18 cellular contexts compared by ENCODE assay signal in the genomic region with DNA sequence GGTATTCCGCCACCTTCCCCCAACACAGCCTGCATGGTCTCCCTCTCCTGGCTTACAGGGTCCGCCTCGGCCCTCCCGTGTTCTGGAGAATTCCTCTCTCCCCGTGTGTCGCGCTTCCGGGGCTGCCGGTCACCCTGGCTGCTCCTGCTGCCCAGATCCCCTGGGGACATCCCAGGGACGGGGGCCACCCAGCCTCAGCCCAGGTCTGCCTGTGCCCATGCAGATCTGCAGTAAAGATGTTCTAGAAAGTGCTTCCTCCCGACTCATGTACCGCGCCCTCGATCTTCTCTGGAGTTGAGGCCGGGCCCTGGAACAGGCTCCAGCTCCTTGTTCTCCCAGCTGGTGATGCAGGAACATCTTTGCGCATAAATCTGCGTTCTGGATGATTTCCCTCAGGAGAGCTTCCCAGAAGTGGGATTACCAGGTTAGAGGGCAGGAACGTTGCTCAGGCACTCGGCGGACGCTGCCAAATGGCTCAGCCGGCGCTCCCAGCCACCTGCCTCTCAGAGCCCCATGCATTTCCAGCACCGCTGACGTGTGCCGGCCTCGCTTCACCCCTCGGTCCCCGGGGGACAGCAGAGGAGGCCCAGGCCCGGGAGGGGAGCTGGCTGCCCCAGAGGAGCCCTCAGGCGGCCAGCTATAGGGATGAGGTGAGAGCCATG. TPM values are rescaled to one million over a fixed set of nuclear protein-coding genes. Genes with fewer than 3 reads are reported as not detected.
A peak's percentile ranks its signal among the peaks of the same experiment; 100 is the strongest.
DNase-seq lines count a peak whose midpoint lies in the region; ATAC-seq, FAIRE-seq and TF ChIP-seq lines count a peak whose summit lies in the region.
"Had no signal": no experiment of that assay in that cellular context is flagged by ENCODE, and none has a peak within 500 bp of the region (broad histone marks: within the 10 kb centered on the region; RNA-seq: fewer than 3 reads in every experiment).

No MANE protein-coding gene starts in this region.

- H3K36me3 Mint-ChIP-seq in H9 (ENCODE audit: insufficient read depth in 1 of 3, low read depth in 3 of 3) = peaks cover 0 to 7% (median 6%) of the 10 kb centered on the region in 3 experiments; a peak in 3 of 7 replicates
- peaks cover 3% of the 10 kb centered on the region for H3K36me3 Mint-ChIP-seq in neural crest cell (ENCODE audit: low read depth)

- no peak overlapping the region for H2BK120ac ChIP-seq in H9 (ENCODE audit: low read depth, low read length, poor library complexity, severe bottlenecking)

- no peak overlapping the region for H2AFZ ChIP-seq in H9 (ENCODE audit: low read length)

- no peak overlapping the region for H3K4me2 ChIP-seq in H9 (ENCODE audit: insufficient read depth, insufficient read length, low read length)
- H3K4me2 ChIP-seq: smooth muscle cell had no signal

- H3K23me2 ChIP-seq in H9 (ENCODE audit: insufficient read length, low read depth, low read length, poor library complexity, severe bottlenecking) = no peaks in the 10 kb centered on the region

- H3K4me3 ChIP-seq in BE2C (ENCODE audit: low read depth, low read length) (no peak overlapping the region), SJCRH30 (no peak overlapping the region)
- H3K4me3 ChIP-seq: smooth muscle cell had no signal

- no peak overlapping the region; a peak in 1 of 5 replicates for H3K4me3 Mint-ChIP-seq in H9
- H3K4me3 Mint-ChIP-seq in neural crest cell = no peak overlapping the region
- H3K4me3 Mint-ChIP-seq: activated CD8-positive, alpha-beta T cell treated with anti-CD3 and anti-CD28 coated beads for 36 hours; central memory CD8-positive, alpha-beta T cell; IgD-negative memory B cell; memory B cell; stimulated activated memory B cell treated with anti-CD40 and anti-IgM and Interleukin-4, amounts not matched to agents 10 μg/mL and 1 μg/mL and 100 μg/mL, for 72 hours had no signal

- H2BK20ac ChIP-seq in H9 (ENCODE audit: low read depth, low read length, poor library complexity, severe bottlenecking) = no peak overlapping the region

- ATAC-seq in GM21526 (IDR thresholded peaks at IDR 0.05; ENCODE audit: low FRiP score, unreplicated experiment) (no peak), HG03469 (IDR thresholded peaks at IDR 0.05; ENCODE audit: unreplicated experiment) (no peak)
- ATAC-seq: activated CD8-positive, alpha-beta T cell treated with anti-CD3 and anti-CD28 coated beads for 36 hours; stimulated activated memory B cell treated with anti-CD40 and anti-IgM and Interleukin-4, amounts not matched to agents 10 μg/mL and 1 μg/mL and 100 μg/mL, for 72 hours had no signal

- H3K27ac Mint-ChIP-seq in H9 (peak overlapping the region; percentile 61 to 70 (median 67); a peak in 1 of 7 replicates), neural crest cell (ENCODE audit: unreplicated experiment) (peak overlapping the region; percentile 62)
- H3K27ac Mint-ChIP-seq: activated CD8-positive, alpha-beta T cell treated with anti-CD3 and anti-CD28 coated beads for 36 hours; IgD-negative memory B cell; memory B cell; stimulated activated memory B cell treated with anti-CD40 and anti-IgM and Interleukin-4, amounts not matched to agents 10 μg/mL and 1 μg/mL and 100 μg/mL, for 72 hours had no signal

- peaks cover 5 to 7% of the 10 kb centered on the region in 2 experiments for H3K4me1 Mint-ChIP-seq in H9
- peaks cover 8% of the 10 kb centered on the region for H3K4me1 Mint-ChIP-seq in neural crest cell

- H3K27me3 ChIP-seq in BE2C = no peaks in the 10 kb centered on the region
- no peaks in the 10 kb centered on the region for H3K27me3 ChIP-seq in H9 (ENCODE audit: insufficient read depth, low read length)
- no peaks in the 10 kb centered on the region for H3K27me3 ChIP-seq in SJCRH30

- FAIRE-seq in D721Med (lab: Jason Lieb, UNC) = no peak
- FAIRE-seq: endometrium, frontal cortex had no signal

- H2AK5ac ChIP-seq in H9 (ENCODE audit: insufficient read length, low read length) = no peak overlapping the region

- H4K20me1 ChIP-seq in H9 (ENCODE audit: control insufficient read depth, insufficient read depth, insufficient read length) = no peaks in the 10 kb centered on the region

- H3K9me3 ChIP-seq in BE2C (no peaks in the 10 kb centered on the region), H9 (ENCODE audit: control insufficient read depth, low read depth, low read length) (no peaks in the 10 kb centered on the region), SJCRH30 (replicated peaks) (no peaks in the 10 kb centered on the region)

- TF ChIP-seq CTCF in BE2C (IDR thresholded peaks at IDR 0.05; ENCODE audit: low read depth, low read length) (no peak), H9 (conservative IDR thresholded peaks at IDR 0.05) (no peak), neural crest cell (conservative IDR thresholded peaks at IDR 0.05) (no peak), D721Med (IDR thresholded peaks at IDR 0.05; ENCODE audit: insufficient read depth, missing control alignments) (no peak)

- no peak overlapping the region for H3T11ph ChIP-seq in H9 (ENCODE audit: low read length)

- H3K4me1 ChIP-seq in BE2C (peaks cover under 1% of the 10 kb centered on the region; the same call in 1 of the 2 replicates), H9 (ENCODE audit: insufficient read depth, low read length) (no peaks in the 10 kb centered on the region), SJCRH30 (peaks cover 7% of the 10 kb centered on the region; the same call in 1 of the 2 replicates)

- no peak overlapping the region for H2BK5ac ChIP-seq in H9 (ENCODE audit: insufficient read length, low read length)

- no peak overlapping the region for H4K8ac ChIP-seq in H9 (replicated peaks; ENCODE audit: insufficient read length, low read depth, low read length)

- no peaks in the 10 kb centered on the region; the same call in 1 of the 2 replicates for H3K27me3 Mint-ChIP-seq in H9 (ENCODE audit: low read depth)
- no peaks in the 10 kb centered on the region for H3K27me3 Mint-ChIP-seq in neural crest cell (ENCODE audit: low read depth)
- H3K27me3 Mint-ChIP-seq: activated CD8-positive, alpha-beta T cell treated with anti-CD3 and anti-CD28 coated beads for 36 hours; central memory CD8-positive, alpha-beta T cell; IgD-negative memory B cell; memory B cell; stimulated activated memory B cell treated with anti-CD40 and anti-IgM and Interleukin-4, amounts not matched to agents 10 μg/mL and 1 μg/mL and 100 μg/mL, for 72 hours had no signal

- no peak overlapping the region for H3K27ac ChIP-seq in H9 (ENCODE audit: insufficient read length, low read depth, low read length)
- no peak overlapping the region for H3K27ac ChIP-seq in SJCRH30

- no peaks in the 10 kb centered on the region for H3K79me1 ChIP-seq in H9 (ENCODE audit: insufficient read depth, low read depth, low read length, poor library complexity, severe bottlenecking)

- no peak overlapping the region for H3K23ac ChIP-seq in H9 (ENCODE audit: insufficient read length, low read depth, low read length)

- H3K9me3 Mint-ChIP-seq in H9 = no peaks in the 10 kb centered on the region
- no peaks in the 10 kb centered on the region for H3K9me3 Mint-ChIP-seq in neural crest cell
- H3K9me3 Mint-ChIP-seq: activated CD8-positive, alpha-beta T cell treated with anti-CD3 and anti-CD28 coated beads for 36 hours; central memory CD8-positive, alpha-beta T cell; IgD-negative memory B cell; memory B cell; stimulated activated memory B cell treated with anti-CD40 and anti-IgM and Interleukin-4, amounts not matched to agents 10 μg/mL and 1 μg/mL and 100 μg/mL, for 72 hours had no signal

- no peak overlapping the region for H4K5ac ChIP-seq in H9 (ENCODE audit: insufficient read length, low read depth, low read length)

- peaks cover 4% of the 10 kb centered on the region for H3K36me3 ChIP-seq in BE2C
- no peaks in the 10 kb centered on the region for H3K36me3 ChIP-seq in SJCRH30

- H2BK12ac ChIP-seq in H9 (ENCODE audit: insufficient read length, low read depth, low read length) = no peak overlapping the region

- no CpG with 5 or more reads among the region's 31 CpGs for WGBS in H9 (ENCODE audit: extremely low coverage, insufficient read length, low lambda C conversion rate)

- no peak overlapping the region for H2BK15ac ChIP-seq in H9 (ENCODE audit: low read depth, low read length)

- no peak overlapping the region for H3K56ac ChIP-seq in H9 (ENCODE audit: insufficient read length, low read depth, low read length)

- no peak overlapping the region for H4K91ac ChIP-seq in H9 (ENCODE audit: insufficient read length, low read depth, low read length)

- no peak overlapping the region for H3K18ac ChIP-seq in H9 (ENCODE audit: insufficient read length, low read depth, low read length)

- peak; percentile 51 for DNase-seq in BE2C
- peak; percentile 20 for DNase-seq in H9
- peak; percentile 51 to 61 for DNase-seq in SJCRH30
- DNase-seq in neural crest cell (ENCODE audit: low read depth, low spot score) = no peak
- DNase-seq in D721Med (ENCODE audit: insufficient read length, low spot score) = no peak
- DNase-seq in medulla oblongata (ENCODE audit: extremely low spot score) = no peak
- DNase-seq: activated CD8-positive, alpha-beta T cell treated with anti-CD3 and anti-CD28 coated beads for 36 hours; MV-4-11; NCI-H226 had no signal

- no peak overlapping the region for H3K4ac ChIP-seq in H9 (ENCODE audit: low read depth, low read length)

- no peaks in the 10 kb centered on the region for H3K79me2 ChIP-seq in H9 (ENCODE audit: insufficient read depth, low read length)

- H3K9ac ChIP-seq in H9 (ENCODE audit: extremely low read depth, insufficient read length, low read length) = no peak overlapping the region

- no peak overlapping the region for H3K14ac ChIP-seq in H9 (ENCODE audit: insufficient read depth, low read length)

RNA-seq across cellular contexts. Expression of gene CRTC1, which starts 42.4 kb away (rescaled TPM):
- polyA plus RNA-seq in BE2C (2012; ENCODE audit: insufficient read depth, insufficient read length, low read depth) = 23.7 TPM
- total RNA-seq in H9 (2021) (19.0 and 19.1 TPM in 2 replicates), neural crest cell (24.1 and 25.2 TPM in 2 replicates)
- 2.4 and 3.5 TPM in 2 replicates for total RNA-seq in SJCRH30 (2014; rRNA removed; shearing (Covaris generic))

Comparison
In these comparisons a context has a peak if more than half of its experiments do, and no peak if none do; other contexts are left out.
1. DNase-seq: peak in BE2C (single experiment), H9 (single experiment) and SJCRH30 (2 of 2); none in neural crest cell (single experiment), D721Med (single experiment) and medulla oblongata (single experiment).